Comparison of ENCODE assay signal across 8 cellular contexts in genomic region chr5:144205141-144205551, GRCh38. TPM values are rescaled to one million over a fixed set of nuclear protein-coding genes. Genes with fewer than 3 reads are reported as not detected.
A peak's percentile ranks its signal among the peaks of the same experiment; 100 is the strongest.
DNase-seq lines count a peak whose midpoint lies in the region; ATAC-seq and TF ChIP-seq lines count a peak whose summit lies in the region.

No MANE protein-coding gene starts in this region.

- no peak for ATAC-seq in GM21447 (IDR thresholded peaks at IDR 0.05; ENCODE audit: unreplicated experiment)

- DNase-seq in NCI-H1417 (lab: John Stamatoyannopoulos, UW) (peak in 2 of 3 experiments; percentile 52 to 66), NCI-H1417 treated with DMSO at 0.1 percent for 48 hours (lab: John Stamatoyannopoulos, UW) (no peak), anterior cingulate cortex (lab: John Stamatoyannopoulos, UW) (peak in 37 of 58 donors; percentile 4 to 63 (median 29)), iPS-NIHi11 (ENCODE audit: low spot score) (peak; percentile 28), thyroid gland (peak; percentile 35 to 47), HuH-7.5 (ENCODE audit: low spot score) (no peak)
- DNase-seq in stimulated activated naive CD4-positive, alpha-beta T cell (lab: John Stamatoyannopoulos, UW) = no peak

- H3K36me3 ChIP-seq in thyroid gland = no peaks in the 10 kb centered on the region

- TF ChIP-seq POLR2A in thyroid gland (IDR thresholded peaks at IDR 0.05) = peak in 1 of 2 donors; percentile 36

- intact Hi-C loops in thyroid gland (cut with DNase I) = no loop called here

- no peaks in the 10 kb centered on the region for H3K9me3 ChIP-seq in thyroid gland

- 1% methylated on average over 27 to 31 of the region's 31 CpGs for WGBS in thyroid gland, 2 donors

- H3K4me3 ChIP-seq in thyroid gland (replicated peaks in 1 of 3) = peak overlapping the region in 1 of 3 donors; percentile 13

- no peaks in the 10 kb centered on the region for H3K27me3 ChIP-seq in thyroid gland

- no peak for TF ChIP-seq CTCF in thyroid gland (IDR thresholded peaks at IDR 0.05)

- no peak overlapping the region for H3K27ac ChIP-seq in thyroid gland

- peaks cover 10 to 14% of the 10 kb centered on the region in 2 donors for H3K4me1 ChIP-seq in thyroid gland

RNA-seq across cellular contexts. Expression of gene KCTD16, which starts 34.5 kb away (rescaled TPM):
- total RNA-seq in thyroid gland = 1 to 10 TPM in 2 of 4 donors, under 1 TPM in 2; 0.13 to 2.5 (median 1.5) TPM

RNA-seq across cellular contexts. Expression of gene YIPF5, which starts 34.7 kb away (rescaled TPM):
- total RNA-seq in thyroid gland = 10 to 100 TPM; 34.9 to 48.2 (median 41.5) TPM

Comparison
In these comparisons a context has a peak if more than half of its experiments do, and no peak if none do; other contexts are left out.
1. DNase-seq: peak in NCI-H1417 (2 of 3), anterior cingulate cortex (37 of 58), iPS-NIHi11 (single experiment) and thyroid gland (2 of 2); none in NCI-H1417 treated with DMSO at 0.1 percent for 48 hours (single experiment), stimulated activated naive CD4-positive, alpha-beta T cell (0 of 6) and HuH-7.5 (single experiment).